In genomic region chr20:63858393-63859165, GRCh38 we compare ENCODE assay signal across 8 cellular contexts. TPM values are rescaled to one million over a fixed set of nuclear protein-coding genes. Genes with fewer than 3 reads are reported as not detected.
DNase-seq lines count a peak whose midpoint lies in the region; ATAC-seq and TF ChIP-seq lines count a peak whose summit lies in the region.

No MANE protein-coding gene starts in this region.

- no peaks in the 10 kb centered on the region for H3K27me3 Mint-ChIP-seq in chondrocyte (ENCODE audit: low read depth)

- peak overlapping the region; percentile 51 for H3K27ac Mint-ChIP-seq in chondrocyte (ENCODE audit: unreplicated experiment)

- no peak overlapping the region for H3K4ac ChIP-seq in mesendoderm (ENCODE audit: low read depth, low read length)

- H3K36me3 Mint-ChIP-seq in chondrocyte (ENCODE audit: low read depth): peaks cover 2% of the 10 kb centered on the region

- H3K4me2 ChIP-seq in mesendoderm (ENCODE audit: low read length): no peak overlapping the region

- H4K5ac ChIP-seq in mesendoderm (ENCODE audit: low read length): no peak overlapping the region

- H2BK5ac ChIP-seq in mesendoderm (ENCODE audit: low read length): no peak overlapping the region

- peak overlapping the region; percentile 4 for H3K27ac ChIP-seq in mesendoderm (ENCODE audit: low read depth, low read length)

- no peak overlapping the region for H4K8ac ChIP-seq in mesendoderm (ENCODE audit: low read depth, low read length)

- ATAC-seq in HG02884 (IDR thresholded peaks at IDR 0.05; ENCODE audit: unreplicated experiment) (no peak), GM21576 (IDR thresholded peaks at IDR 0.05; ENCODE audit: unreplicated experiment) (no peak)

- no peak overlapping the region for H2BK120ac ChIP-seq in mesendoderm (ENCODE audit: low read depth, low read length)

- H3K4me1 Mint-ChIP-seq in chondrocyte (ENCODE audit: low read depth): peaks cover 27% of the 10 kb centered on the region

- H2AK5ac ChIP-seq in mesendoderm (ENCODE audit: low read length): no peak overlapping the region

- H3K9me3 Mint-ChIP-seq in chondrocyte (ENCODE audit: low read depth): no peaks in the 10 kb centered on the region

- no peaks in the 10 kb centered on the region for H3K79me2 ChIP-seq in mesendoderm (ENCODE audit: control insufficient read depth, insufficient read depth, low read length)

- WGBS in mesendoderm (ENCODE audit: extremely low coverage, insufficient coverage, low lambda C conversion rate): no CpG with 5 or more reads among the region's 12 CpGs

- peak overlapping the region; percentile 2 for H3K18ac ChIP-seq in mesendoderm (ENCODE audit: low read length)

- TF ChIP-seq CTCF in chondrocyte (IDR thresholded peaks at IDR 0.05): peak; percentile 73

- peak overlapping the region; percentile 73 for H3K56ac ChIP-seq in mesendoderm (ENCODE audit: low read length)

- H2BK15ac ChIP-seq in mesendoderm (replicated peaks; ENCODE audit: low read depth): no peak overlapping the region

- no peaks in the 10 kb centered on the region for H3K36me3 ChIP-seq in mesendoderm (ENCODE audit: control insufficient read depth, insufficient read depth, low read length)

- H3K9ac ChIP-seq in mesendoderm (ENCODE audit: low read length): peak overlapping the region; percentile 50

- no peak overlapping the region for H3K23ac ChIP-seq in mesendoderm (ENCODE audit: low read length)

- peak overlapping the region; percentile 22 for H3K4me3 Mint-ChIP-seq in chondrocyte (ENCODE audit: unreplicated experiment)

- H3K4me1 ChIP-seq in mesendoderm (ENCODE audit: control insufficient read depth, low read depth, low read length): peaks cover 5% of the 10 kb centered on the region

- DNase-seq in CD1c-positive myeloid dendritic cell (ENCODE audit: extremely low spot score) (peak; percentile 51), LHCN-M2 (ENCODE audit: low read depth) (peak; percentile 48), chondrocyte (ENCODE audit: low spot score) (no peak), mesendoderm (peak; percentile 86), NCI-H2081 (lab: John Stamatoyannopoulos, UW) (no peak)
- no peak for DNase-seq in activated effector memory CD4-positive, alpha-beta T cell treated with anti-CD3 and anti-CD28 coated beads, Interleukin-2, amount 50 U/mL, for 16 hours

- H3K4me3 ChIP-seq in mesendoderm (ENCODE audit: low read length): no peak overlapping the region

- no peaks in the 10 kb centered on the region for H3K27me3 ChIP-seq in mesendoderm (ENCODE audit: insufficient read depth, low read length, poor library complexity)

- peaks cover 4% of the 10 kb centered on the region for H3K79me1 ChIP-seq in mesendoderm (ENCODE audit: low read length)

RNA-seq across cellular contexts. Expression of gene ABHD16B, which starts 2.7 kb away (rescaled TPM):
- not detected in 2 replicates for total RNA-seq in LHCN-M2 (2014; rRNA removed)
- polyA plus RNA-seq in LHCN-M2 (2012): not detected
- total RNA-seq in chondrocyte: not detected in 3 replicates
- polyA plus RNA-seq in mesendoderm (2013, experiment 1 of 2): not detected
- not detected for polyA plus RNA-seq in mesendoderm (2013, experiment 2 of 2)

RNA-seq across cellular contexts. Expression of gene TPD52L2, which starts 6.5 kb away (rescaled TPM):
- total RNA-seq in LHCN-M2 (2014; rRNA removed) (118 and 119 TPM in 2 replicates), chondrocyte (102 to 141 TPM (median 138 TPM) in 3 replicates)
- polyA plus RNA-seq in LHCN-M2 (2012): 118 TPM
- polyA plus RNA-seq in mesendoderm (2013, experiment 1 of 2): 68.0 TPM
- polyA plus RNA-seq in mesendoderm (2013, experiment 2 of 2): 67.4 TPM

RNA-seq across cellular contexts. Expression of gene ZBTB46, which starts 27.5 kb away (rescaled TPM):
- total RNA-seq in LHCN-M2 (2014; rRNA removed) (7.6 and 9.1 TPM in 2 replicates), chondrocyte (5.9 to 8.3 TPM (median 6.0 TPM) in 3 replicates)
- polyA plus RNA-seq in LHCN-M2 (2012): 5.6 TPM
- 4.2 TPM for polyA plus RNA-seq in mesendoderm (2013, experiment 1 of 2)
- polyA plus RNA-seq in mesendoderm (2013, experiment 2 of 2): 4.3 TPM

RNA-seq across cellular contexts. Expression of gene DNAJC5, which starts 36.3 kb away (rescaled TPM):
- total RNA-seq in LHCN-M2 (2014; rRNA removed): 63.2 and 64.1 TPM in 2 replicates
- 39.2 TPM for polyA plus RNA-seq in LHCN-M2 (2012)
- total RNA-seq in chondrocyte: 44.2 to 46.6 TPM (median 45.1 TPM) in 3 replicates
- polyA plus RNA-seq in mesendoderm (2013, experiment 1 of 2): 17.5 TPM
- polyA plus RNA-seq in mesendoderm (2013, experiment 2 of 2): 17.4 TPM

Comparison
In these comparisons a context has a peak if more than half of its experiments do, and no peak if none do; other contexts are left out.
1. DNase-seq: peak in CD1c-positive myeloid dendritic cell (single experiment), LHCN-M2 (single experiment) and mesendoderm (single experiment); none in chondrocyte (single experiment), activated effector memory CD4-positive, alpha-beta T cell treated with anti-CD3 and anti-CD28 coated beads, Interleukin-2, amount 50 U/mL, for 16 hours (single experiment) and NCI-H2081 (0 of 2).